ENCODE assay signal across 9 cellular contexts in the genomic region with DNA sequence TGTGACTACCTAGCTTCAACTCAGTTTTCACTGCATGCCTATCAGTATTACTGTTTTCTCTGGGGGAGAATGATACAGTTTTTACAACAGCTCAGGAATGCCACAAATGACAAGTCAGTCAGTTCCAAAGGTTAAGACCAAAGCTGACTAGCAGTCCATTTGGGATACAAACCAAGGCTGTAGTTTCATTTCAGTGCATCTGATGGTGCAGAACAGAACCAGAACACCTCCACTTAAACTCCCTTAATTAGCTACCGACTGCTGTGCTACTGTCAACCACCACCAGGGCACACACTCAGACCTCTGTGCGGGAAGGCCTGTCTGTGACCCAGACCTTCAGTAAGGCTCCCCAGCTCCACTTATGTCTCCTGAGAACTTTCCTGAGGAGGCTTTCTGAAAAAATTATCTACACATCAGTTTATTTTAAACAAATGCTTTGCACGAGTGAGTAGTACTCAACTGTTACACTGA. TPM values are rescaled to one million over a fixed set of nuclear protein-coding genes. Genes with fewer than 3 reads are reported as not detected.
DNase-seq lines count a peak whose midpoint lies in the region; ATAC-seq and TF ChIP-seq lines count a peak whose summit lies in the region.
"Had no signal": no experiment of that assay in that cellular context is flagged by ENCODE, and none has a peak within 500 bp of the region (broad histone marks: within the 10 kb centered on the region; RNA-seq: fewer than 3 reads in every experiment).

No MANE protein-coding gene starts in this region.

- no peaks in the 10 kb centered on the region for H4K20me1 ChIP-seq in H9 (ENCODE audit: control insufficient read depth, insufficient read depth, insufficient read length)

- no peak overlapping the region for H4K91ac ChIP-seq in H9 (ENCODE audit: insufficient read length, low read depth, low read length)

- no peaks in the 10 kb centered on the region for H3K23me2 ChIP-seq in H9 (ENCODE audit: insufficient read length, low read depth, low read length, poor library complexity, severe bottlenecking)

- no peak overlapping the region for H3K14ac ChIP-seq in H9 (ENCODE audit: insufficient read depth, low read length)

- no peak overlapping the region for H2BK12ac ChIP-seq in H9 (ENCODE audit: insufficient read length, low read depth, low read length)

- H3K36me3 Mint-ChIP-seq in H9 (ENCODE audit: insufficient read depth in 1 of 3, low read depth in 3 of 3), result peaks cover 17 to 83% (median 63%) of the 10 kb centered on the region in 3 experiments

- H3K79me2 ChIP-seq in H9 (ENCODE audit: insufficient read depth, low read length), result no peaks in the 10 kb centered on the region

- no peak overlapping the region for H2BK120ac ChIP-seq in H9 (ENCODE audit: low read depth, low read length, poor library complexity, severe bottlenecking)

- H3K4me3 ChIP-seq in BE2C (ENCODE audit: low read depth, low read length) (no peak overlapping the region), lower lobe of right lung (no peak overlapping the region)
- H3K4me3 ChIP-seq: skin epidermis had no signal

- WGBS in H9 (ENCODE audit: extremely low coverage, insufficient read length, low lambda C conversion rate), result no CpG with 5 or more reads among the region's 3 CpGs

- peaks cover 49% of the 10 kb centered on the region for H3K36me3 ChIP-seq in BE2C
- peaks cover 93% of the 10 kb centered on the region for H3K36me3 ChIP-seq in lower lobe of right lung

- H3K56ac ChIP-seq in H9 (ENCODE audit: insufficient read length, low read depth, low read length), result no peak overlapping the region

- H2BK5ac ChIP-seq in H9 (ENCODE audit: insufficient read length, low read length), result no peak overlapping the region

- H3K27me3 Mint-ChIP-seq in H9 (ENCODE audit: low read depth), result no peaks in the 10 kb centered on the region; the same call in 1 of the 2 replicates

- H3T11ph ChIP-seq in H9 (ENCODE audit: low read length), result no peak overlapping the region

- no peak overlapping the region for H3K4me2 ChIP-seq in H9 (ENCODE audit: insufficient read depth, insufficient read length, low read length)

- no peak overlapping the region for H3K9ac ChIP-seq in H9 (ENCODE audit: extremely low read depth, insufficient read length, low read length)

- no peak for ATAC-seq in lower lobe of right lung
- no peak for ATAC-seq in GM19324 (IDR thresholded peaks at IDR 0.05; ENCODE audit: low FRiP score, unreplicated experiment)

- no peaks in the 10 kb centered on the region for H3K9me3 ChIP-seq in BE2C
- H3K9me3 ChIP-seq in H9 (ENCODE audit: control insufficient read depth, low read depth, low read length), result no peaks in the 10 kb centered on the region
- no peaks in the 10 kb centered on the region for H3K9me3 ChIP-seq in lower lobe of right lung

- peak; percentile 65 for TF ChIP-seq CTCF in BE2C (IDR thresholded peaks at IDR 0.05; ENCODE audit: low read depth, low read length)
- peak; percentile 68 for TF ChIP-seq CTCF in H9 (conservative IDR thresholded peaks at IDR 0.05)
- TF ChIP-seq CTCF in lower lobe of right lung (IDR thresholded peaks at IDR 0.05), result peak; percentile 9

- H4K5ac ChIP-seq in H9 (ENCODE audit: insufficient read length, low read depth, low read length), result no peak overlapping the region

- intact Hi-C loops in lower lobe of right lung (cut with DNase I), result no loop called here

- no peak overlapping the region for H3K4ac ChIP-seq in H9 (ENCODE audit: low read depth, low read length)

- no peaks in the 10 kb centered on the region; the same call in 1 of the 2 replicates for H3K4me1 ChIP-seq in BE2C
- no peaks in the 10 kb centered on the region for H3K4me1 ChIP-seq in H9 (ENCODE audit: insufficient read depth, low read length)
- peaks cover 5% of the 10 kb centered on the region for H3K4me1 ChIP-seq in lower lobe of right lung

- H2AK5ac ChIP-seq in H9 (ENCODE audit: insufficient read length, low read length), result no peak overlapping the region

- H3K4me1 Mint-ChIP-seq in H9, result peaks cover 11 to 13% of the 10 kb centered on the region in 2 experiments

- H3K27ac ChIP-seq in H9 (ENCODE audit: insufficient read length, low read depth, low read length), result no peak overlapping the region
- no peak overlapping the region for H3K27ac ChIP-seq in lower lobe of right lung
- H3K27ac ChIP-seq: skin epidermis had no signal

- H3K79me1 ChIP-seq in H9 (ENCODE audit: insufficient read depth, low read depth, low read length, poor library complexity, severe bottlenecking), result no peaks in the 10 kb centered on the region

- no peak overlapping the region for H3K4me3 Mint-ChIP-seq in H9

- no peak overlapping the region for H4K8ac ChIP-seq in H9 (replicated peaks; ENCODE audit: insufficient read length, low read depth, low read length)

- DNase-seq in BE2C (peak; percentile 41), H9 (peak; percentile 76), amniotic epithelial cell (ENCODE audit: low read depth) (peak; percentile 44), lower lobe of right lung (no peak), midbrain (lab: John Stamatoyannopoulos, UW) (no peak), HuH-7 (ENCODE audit: low spot score) (no peak), NCI-H187 treated with DMSO at 0.1 percent for 48 hours (lab: John Stamatoyannopoulos, UW) (no peak)

- no peak overlapping the region for H2BK15ac ChIP-seq in H9 (ENCODE audit: low read depth, low read length)

- H3K23ac ChIP-seq in H9 (ENCODE audit: insufficient read length, low read depth, low read length), result no peak overlapping the region

- H2BK20ac ChIP-seq in H9 (ENCODE audit: low read depth, low read length, poor library complexity, severe bottlenecking), result no peak overlapping the region

- H3K18ac ChIP-seq in H9 (ENCODE audit: insufficient read length, low read depth, low read length), result no peak overlapping the region

- H3K9me3 Mint-ChIP-seq in H9, result no peaks in the 10 kb centered on the region

- H2AFZ ChIP-seq in H9 (ENCODE audit: low read length), result no peak overlapping the region

- H3K27me3 ChIP-seq in BE2C (no peaks in the 10 kb centered on the region), H9 (ENCODE audit: insufficient read depth, low read length) (no peaks in the 10 kb centered on the region), lower lobe of right lung (ENCODE audit: low read depth) (no peaks in the 10 kb centered on the region)

- peak overlapping the region in 2 of 3 experiments; percentile 70 to 80; a peak in 5 of 7 replicates for H3K27ac Mint-ChIP-seq in H9

RNA-seq across cellular contexts. Expression of gene NFE2L1, which starts 20.4 kb away (rescaled TPM):
- 506 TPM for polyA plus RNA-seq in BE2C (2012; ENCODE audit: insufficient read depth, insufficient read length, low read depth)
- total RNA-seq in H9 (2021) (158 and 161 TPM in 2 replicates), lower lobe of right lung (162 TPM)

RNA-seq across cellular contexts. Expression of gene COPZ2, which starts 30.9 kb away (rescaled TPM):
- 9.3 TPM for polyA plus RNA-seq in BE2C (2012; ENCODE audit: insufficient read depth, insufficient read length, low read depth)
- 0.68 and 0.77 TPM in 2 replicates for total RNA-seq in H9 (2021)
- total RNA-seq in lower lobe of right lung, result 22.9 TPM

RNA-seq across cellular contexts. Expression of gene CBX1, which starts 32.8 kb away (rescaled TPM):
- polyA plus RNA-seq in BE2C (2012; ENCODE audit: insufficient read depth, insufficient read length, low read depth), result 67.8 TPM
- total RNA-seq in H9 (2021), result 155 and 158 TPM in 2 replicates
- 30.7 TPM for total RNA-seq in lower lobe of right lung

RNA-seq across cellular contexts. Expression of gene SNX11, which starts 39.0 kb away (rescaled TPM):
- polyA plus RNA-seq in BE2C (2012; ENCODE audit: insufficient read depth, insufficient read length, low read depth), result 15.1 TPM
- 20.0 and 21.7 TPM in 2 replicates for total RNA-seq in H9 (2021)
- total RNA-seq in lower lobe of right lung, result 19.7 TPM

Comparison
In these comparisons a context has a peak if more than half of its experiments do, and no peak if none do; other contexts are left out.
1. DNase-seq: peak in BE2C (single experiment), H9 (single experiment) and amniotic epithelial cell (single experiment); none in lower lobe of right lung (single experiment), midbrain (single experiment), HuH-7 (single experiment) and NCI-H187 treated with DMSO at 0.1 percent for 48 hours (single experiment).
2. CTCF ChIP-seq: peak in every context shown above with its lines; median percentile 68 in H9; 65 in BE2C; 9 in lower lobe of right lung.
3. RNA of gene COPZ2, which starts 30.9 kb away (total RNA-seq): 22.9 TPM in lower lobe of right lung (single experiment); 0.68 to 0.77 TPM in H9; every median in the first group is over 10 times any median in the second.